8 cellular contexts compared by ENCODE assay signal in genomic region chr13:29935309-29935981, GRCh38.
DNase-seq lines count a peak whose midpoint lies in the region; ATAC-seq lines count a peak whose summit lies in the region.

No MANE protein-coding gene starts in this region.

- ATAC-seq in HG03139 (IDR thresholded peaks at IDR 0.05; ENCODE audit: unreplicated experiment) = peak; percentile 94
- peak; percentile 89 to 93 for ATAC-seq in activated CD4-positive, CD25-positive, alpha-beta regulatory T cell treated with anti-CD3 and anti-CD28 coated beads, Interleukin-2, amount 50 U/mL, for 24 hours

- DNase-seq in NCI-H510A treated with DMSO at 0.1 percent for 48 hours (lab: John Stamatoyannopoulos, UW) (peak; percentile 22), NCI-H510A (lab: John Stamatoyannopoulos, UW) (no peak), NCI-H1436 treated with DMSO at 0.1 percent for 48 hours (lab: John Stamatoyannopoulos, UW) (no peak), DMS 273 treated with DMSO at 0.1 percent for 48 hours (lab: John Stamatoyannopoulos, UW) (no peak)
- peak; percentile 14 for DNase-seq in effector CD8-positive, alpha-beta T cell (lab: John Stamatoyannopoulos, UW)
- DNase-seq in stimulated activated CD8-positive, alpha-beta memory T cell treated with anti-CD3 and anti-CD28 coated beads, Interleukin-15, amount 100 ng/mL, for 24 hours (ENCODE audit: low read depth) = peak; percentile 29

Comparison
In these comparisons a context has a peak if more than half of its experiments do, and no peak if none do; other contexts are left out.
1. DNase-seq: peak in NCI-H510A treated with DMSO at 0.1 percent for 48 hours (single experiment), effector CD8-positive, alpha-beta T cell (single experiment) and stimulated activated CD8-positive, alpha-beta memory T cell treated with anti-CD3 and anti-CD28 coated beads, Interleukin-15, amount 100 ng/mL, for 24 hours (single experiment); none in NCI-H510A (single experiment), NCI-H1436 treated with DMSO at 0.1 percent for 48 hours (single experiment) and DMS 273 treated with DMSO at 0.1 percent for 48 hours (single experiment).